In genomic region chr6:28941681-28942448, GRCh38 we compare ENCODE assay signal across 8 cellular contexts. TPM values are rescaled to one million over a fixed set of nuclear protein-coding genes. Genes with fewer than 3 reads are reported as not detected.
DNase-seq lines count a peak whose midpoint lies in the region; ATAC-seq and TF ChIP-seq lines count a peak whose summit lies in the region.

No MANE protein-coding gene starts in this region.

- ATAC-seq in Panc1, result peak; percentile 27
- ATAC-seq in GM18520 (IDR thresholded peaks at IDR 0.05; ENCODE audit: unreplicated experiment), result no peak
- ATAC-seq in GM18873 (IDR thresholded peaks at IDR 0.05; ENCODE audit: low FRiP score, unreplicated experiment), result no peak
- ATAC-seq in GM21515 (IDR thresholded peaks at IDR 0.05; ENCODE audit: unreplicated experiment), result no peak

- H3K27me3 ChIP-seq in Panc1 (ENCODE audit: control insufficient read depth, insufficient read depth, low read length) (no peaks in the 10 kb centered on the region), esophagus squamous epithelium (no peaks in the 10 kb centered on the region), sigmoid colon (no peaks in the 10 kb centered on the region)

- CTCF ChIA-PET in Panc1 (lab: Charles Lee), result no interaction called here

- in situ Hi-C loops in Panc1 (cut with HindIII; ENCODE audit: low pct_unique_long_range_greater_than_20kb, low sequenced_read_pairs), result no loop called here

- no peaks in the 10 kb centered on the region for H3K36me3 ChIP-seq in Panc1 (ENCODE audit: control insufficient read depth, insufficient read depth, low read length)
- no peaks in the 10 kb centered on the region for H3K36me3 ChIP-seq in esophagus squamous epithelium
- no peaks in the 10 kb centered on the region for H3K36me3 ChIP-seq in sigmoid colon

- intact Hi-C loops in Panc1 (cut with micrococcal nuclease; ENCODE audit: unreplicated experiment), result loop anchor here (2.0 to 5.0 kb wide), 3 partner anchors 43 to 105 kb away; no protein-coding TSS in a partner anchor
- intact Hi-C loops in esophagus squamous epithelium (cut with DNase I), result loop anchor here (5.0 kb wide), 1 partner anchor 40 kb away; no protein-coding TSS in a partner anchor
- intact Hi-C loops in sigmoid colon (cut with DNase I), result loop anchor here (1.0 to 5.0 kb wide), 8 partner anchors 17 to 1465 kb away; no protein-coding TSS in a partner anchor

- no peaks in the 10 kb centered on the region for H3K9me3 ChIP-seq in Panc1 (ENCODE audit: control insufficient read depth, insufficient read depth, low read depth, low read length)
- H3K9me3 ChIP-seq in esophagus squamous epithelium, result no peaks in the 10 kb centered on the region
- no peaks in the 10 kb centered on the region for H3K9me3 ChIP-seq in sigmoid colon

- POLR2A ChIA-PET in Panc1 (lab: Charles Lee), result no interaction called here

- 9 to 12% methylated on average over 13 of the region's 13 CpGs for WGBS in esophagus squamous epithelium, 2 donors
- 11 to 15% methylated on average over 13 of the region's 13 CpGs for WGBS in sigmoid colon, 2 donors

- H3K27ac ChIP-seq in Panc1 (ENCODE audit: low read length), result no peak overlapping the region
- H3K27ac ChIP-seq in esophagus squamous epithelium, result peak overlapping the region in 3 of 4 donors; percentile 87 to 89 (median 88)
- H3K27ac ChIP-seq in sigmoid colon, result peak overlapping the region; percentile 66 to 84 (median 78)

- no peak for TF ChIP-seq EP300 in sigmoid colon (IDR thresholded peaks at IDR 0.05)

- TF ChIP-seq POLR2A in esophagus squamous epithelium (IDR thresholded peaks at IDR 0.05) (no peak), sigmoid colon (IDR thresholded peaks at IDR 0.05) (no peak)

- TF ChIP-seq CTCF in Panc1 (IDR thresholded peaks at IDR 0.05), result no peak
- TF ChIP-seq CTCF in esophagus squamous epithelium (IDR thresholded peaks at IDR 0.05), result no peak
- no peak for TF ChIP-seq CTCF in sigmoid colon (IDR thresholded peaks at IDR 0.05)

- H3K4me1 ChIP-seq in Panc1 (ENCODE audit: control insufficient read depth, insufficient read depth, low read length), result peaks cover 17% of the 10 kb centered on the region
- peaks cover 11 to 52% (median 14%) of the 10 kb centered on the region in 3 donors for H3K4me1 ChIP-seq in esophagus squamous epithelium
- H3K4me1 ChIP-seq in sigmoid colon, result peaks cover 0 to 24% (median 15%) of the 10 kb centered on the region in 4 donors

- no TSS peak for BruUV-seq in Panc1 (replicated peaks; lab: Mats Ljungman, UMichigan)

- H3K4me3 ChIP-seq in GM08714 (ENCODE audit: low read length), result peak overlapping the region; percentile 80
- peak overlapping the region; percentile 99 to 100 for H3K4me3 ChIP-seq in Panc1 (ENCODE audit: low read depth in 2 of 2, low read length in 2 of 2)
- H3K4me3 ChIP-seq in esophagus squamous epithelium, result peak overlapping the region; percentile 46 to 78 (median 70)
- peak overlapping the region; percentile 46 to 61 (median 53) for H3K4me3 ChIP-seq in sigmoid colon

- no peak for DNase-seq in Panc1 (ENCODE audit: low read depth, low spot score)
- no peak for DNase-seq in esophagus squamous epithelium (lab: John Stamatoyannopoulos, UW)
- no peak for DNase-seq in sigmoid colon
- DNase-seq in NCI-H1048 (lab: John Stamatoyannopoulos, UW), result no peak

RNA-seq across cellular contexts. Expression of gene TRIM27, which starts 18.1 kb away (rescaled TPM):
- total RNA-seq in Panc1 (2021; ENCODE audit: unreplicated experiment), result 53.0 TPM
- polyA plus RNA-seq in Panc1 (2012; ENCODE audit: insufficient read length), result 42.6 TPM
- total RNA-seq in esophagus squamous epithelium, result 10 to 100 TPM; 25.0 to 51.9 (median 30.9) TPM
- total RNA-seq in sigmoid colon, result 10 to 100 TPM; 31.9 to 40.0 (median 36.1) TPM
- 10 to 100 TPM; 19.2 to 38.7 (median 27.6) TPM for polyA plus RNA-seq in sigmoid colon
